Comparison of ENCODE assay signal across 11 cellular contexts in the genomic region with DNA sequence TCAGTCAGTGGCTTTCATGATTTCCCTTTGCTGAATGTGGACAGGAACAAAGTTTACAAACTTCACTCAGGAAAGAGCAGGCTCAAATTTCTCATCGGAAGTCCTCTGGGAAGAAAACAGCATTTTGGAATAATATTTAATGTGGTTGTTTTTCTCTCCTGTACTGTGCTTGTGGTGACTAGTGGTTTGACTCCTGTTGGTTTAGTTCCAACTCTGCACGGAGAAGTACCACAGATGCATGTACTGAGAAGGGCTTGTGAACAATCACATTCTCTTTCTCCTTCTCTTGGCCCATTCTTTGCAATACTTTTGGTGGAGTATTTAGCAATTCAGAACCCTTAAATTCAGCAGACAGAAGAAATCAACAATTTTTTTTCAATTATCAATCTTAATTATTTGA. TPM values are rescaled to one million over a fixed set of nuclear protein-coding genes. Genes with fewer than 3 reads are reported as not detected.
DNase-seq lines count a peak whose midpoint lies in the region; TF ChIP-seq lines count a peak whose summit lies in the region.
"Had no signal": no experiment of that assay in that cellular context is flagged by ENCODE, and none has a peak within 500 bp of the region (broad histone marks: within the 10 kb centered on the region; RNA-seq: fewer than 3 reads in every experiment).

No MANE protein-coding gene starts in this region.

- H3K36me3 Mint-ChIP-seq in HFFc6 (ENCODE audit: low read depth) (peaks cover 33% of the 10 kb centered on the region), nephron (ENCODE audit: low read depth) (peaks cover 10% of the 10 kb centered on the region)
- H3K36me3 Mint-ChIP-seq: activated naive CD4-positive, alpha-beta T cell treated with anti-CD3 and anti-CD28 coated beads, Interleukin-2, amount 50 U/mL, for 72 hours had no signal

- H2AFZ ChIP-seq in ACC112 (ENCODE audit: low read length, unreplicated experiment), result peak overlapping the region; percentile 36

- TF ChIP-seq CTCF in HFFc6 (IDR thresholded peaks at IDR 0.05) (no peak), nephron (IDR thresholded peaks at IDR 0.05; ENCODE audit: unreplicated experiment in 3 of 3) (no peak)

- H3K4me1 Mint-ChIP-seq in HFFc6 (ENCODE audit: low read depth) (peaks cover 78% of the 10 kb centered on the region), nephron (peaks cover 56% of the 10 kb centered on the region)

- DNase-seq in HFFc6 (peak; percentile 7), dermis blood vessel endothelial cell (peak; percentile 73), GOT3 (lab: John Stamatoyannopoulos, UW) (no peak), NCI-H1048 (lab: John Stamatoyannopoulos, UW) (no peak), NCI-H1092 (lab: John Stamatoyannopoulos, UW) (no peak)
- DNase-seq in activated CD8-positive, alpha-beta memory T cell treated with anti-CD3 and anti-CD28 coated beads for 24 hours, result no peak
- DNase-seq: AML-193; stimulated activated CD4-positive, alpha-beta T cell treated with anti-CD3 and anti-CD28 coated beads, Interleukin-1b, Interleukin-23, amount 100 ng/mL, for 48 hours had no signal

- 0 out of 2 replicates have a peak, but pooled peaks cover 1% of the 10 kb centered on the region for H3K36me3 ChIP-seq in ACC112 (ENCODE audit: insufficient read depth, low read length)

- peaks cover 6% of the 10 kb centered on the region for H3K9me3 Mint-ChIP-seq in HFFc6
- no peaks in the 10 kb centered on the region for H3K9me3 Mint-ChIP-seq in nephron

- peak overlapping the region; percentile 54 for H3K4me3 ChIP-seq in ACC112 (ENCODE audit: low read depth, low read length)

- H3K27me3 Mint-ChIP-seq in HFFc6 (ENCODE audit: insufficient read depth) (no peaks in the 10 kb centered on the region; the same call in 1 of the 2 replicates), nephron (ENCODE audit: low read depth) (no peaks in the 10 kb centered on the region)

- H3K4me1 ChIP-seq in ACC112 (ENCODE audit: control insufficient read depth, insufficient read depth, low read length, unreplicated experiment), result peaks cover 67% of the 10 kb centered on the region

- H3K27ac Mint-ChIP-seq in HFFc6, result no peak overlapping the region; the same call in 1 of the 2 replicates
- H3K27ac Mint-ChIP-seq in nephron, result peak overlapping the region; percentile 35 to 68 (median 37)
- H3K27ac Mint-ChIP-seq: activated naive CD4-positive, alpha-beta T cell treated with anti-CD3 and anti-CD28 coated beads, Interleukin-2, amount 50 U/mL, for 72 hours had no signal

- H3K4me3 Mint-ChIP-seq in HFFc6 (no peak overlapping the region), nephron (no peak overlapping the region)

- H3K27ac ChIP-seq in ACC112 (ENCODE audit: low read depth, low read length), result peak overlapping the region; percentile 93

- H3K79me2 ChIP-seq in ACC112 (ENCODE audit: control insufficient read depth, insufficient read depth, low read length, unreplicated experiment), result peaks cover 47% of the 10 kb centered on the region

- no peaks in the 10 kb centered on the region for H3K27me3 ChIP-seq in ACC112 (ENCODE audit: insufficient read depth, low read length)

RNA-seq across cellular contexts. Expression of a gene that starts 13.3 kb away (rescaled TPM):
- total RNA-seq in HFFc6 (2021; fragmentation: NEBNext Ultra II Directional; extraction: Animal tissue kit (Norgen Biotek cat#: 25700)), result 10 to 100 TPM; 25.2 to 27.5 (median 26.9) TPM
- total RNA-seq in dermis blood vessel endothelial cell, result 130 and 175 TPM in 2 replicates
- total RNA-seq: activated naive CD4-positive, alpha-beta T cell treated with anti-CD3 and anti-CD28 coated beads, Interleukin-2, amount 50 U/mL, for 72 hours had no signal

Comparison
In these comparisons a context has a peak if more than half of its experiments do, and no peak if none do; other contexts are left out.
1. DNase-seq: peak in HFFc6 (single experiment) and dermis blood vessel endothelial cell (single experiment); none in GOT3 (single experiment), NCI-H1048 (single experiment), NCI-H1092 (single experiment) and activated CD8-positive, alpha-beta memory T cell treated with anti-CD3 and anti-CD28 coated beads for 24 hours (single experiment).